In the genomic region with DNA sequence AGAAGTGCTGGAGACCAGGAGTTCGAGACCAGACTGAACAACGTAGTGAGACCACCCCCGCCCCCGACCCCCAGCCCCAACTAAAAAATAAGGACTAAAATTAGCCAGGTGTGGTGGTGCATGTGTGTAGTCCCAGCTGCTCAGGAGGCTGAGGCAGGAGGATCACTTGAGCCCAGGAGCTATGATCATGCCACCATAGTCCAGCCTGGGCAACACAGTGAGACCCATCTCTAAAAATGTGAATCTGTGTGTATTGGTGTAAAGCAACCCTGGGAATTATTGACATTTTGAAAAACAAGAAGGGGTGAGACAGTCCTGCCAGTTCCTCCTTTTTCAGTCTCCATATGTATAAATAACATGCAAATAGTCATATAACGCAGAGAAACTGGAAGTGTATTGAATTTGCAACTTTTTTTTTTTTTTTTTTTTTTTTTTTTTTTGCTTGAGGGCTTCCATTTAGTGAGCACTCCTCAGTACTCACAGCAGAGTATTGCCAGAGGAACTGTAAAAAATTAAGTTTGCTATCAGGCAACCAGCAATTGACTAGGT, we compare ENCODE assay signal across 11 cellular contexts. TPM values are rescaled to one million over a fixed set of nuclear protein-coding genes. Genes with fewer than 3 reads are reported as not detected.
DNase-seq lines count a peak whose midpoint lies in the region; ATAC-seq, FAIRE-seq and TF ChIP-seq lines count a peak whose summit lies in the region.
"Had no signal": no experiment of that assay in that cellular context is flagged by ENCODE, and none has a peak within 500 bp of the region (broad histone marks: within the 10 kb centered on the region; RNA-seq: fewer than 3 reads in every experiment).

No MANE protein-coding gene starts in this region.

- H3K27ac ChIP-seq in astrocyte (ENCODE audit: low read depth, low read length) (peak overlapping the region; percentile 84), liver (ENCODE audit: low read depth in 1 of 2, low read length in 2 of 2) (peak overlapping the region; percentile 57 to 58), thoracic aorta (peak overlapping the region; percentile 89 to 100)
- no peak overlapping the region for H3K27ac ChIP-seq in CD4-positive, alpha-beta T cell (ENCODE audit: low read depth, low read length)
- H3K27ac ChIP-seq: 22Rv1, neural progenitor cell had no signal

- H4K20me1 ChIP-seq in astrocyte (ENCODE audit: insufficient read depth, low read length): peaks cover 11% of the 10 kb centered on the region

- H3K27me3 Mint-ChIP-seq in astrocyte (ENCODE audit: low read depth, unreplicated experiment): no peaks in the 10 kb centered on the region
- H3K27me3 Mint-ChIP-seq in CD4-positive, alpha-beta T cell: no peaks in the 10 kb centered on the region

- H3K4me3 ChIP-seq in astrocyte (ENCODE audit: insufficient read depth, low read depth, low read length) (peak overlapping the region; percentile 30), liver (ENCODE audit: low read depth in 1 of 3, low read length in 3 of 3) (no peak overlapping the region), thoracic aorta (peak overlapping the region; percentile 46)
- H3K4me3 ChIP-seq: neural progenitor cell had no signal

- no peaks in the 10 kb centered on the region for H3K36me3 Mint-ChIP-seq in astrocyte (ENCODE audit: low read depth, unreplicated experiment)
- peaks cover 12% of the 10 kb centered on the region for H3K36me3 Mint-ChIP-seq in CD4-positive, alpha-beta T cell (ENCODE audit: low read depth)

- peaks cover 44% of the 10 kb centered on the region for H3K4me1 Mint-ChIP-seq in astrocyte (ENCODE audit: low read depth, unreplicated experiment)
- peaks cover 25% of the 10 kb centered on the region for H3K4me1 Mint-ChIP-seq in CD4-positive, alpha-beta T cell (ENCODE audit: low read depth)

- 95% methylated on average over 5 of the region's 5 CpGs for WGBS in liver

- CTCF ChIA-PET in CD4-positive, alpha-beta T cell (lab: Charles Lee): no interaction called here

- no peaks in the 10 kb centered on the region for H3K9me3 Mint-ChIP-seq in astrocyte (ENCODE audit: unreplicated experiment)
- peaks cover 1% of the 10 kb centered on the region for H3K9me3 Mint-ChIP-seq in CD4-positive, alpha-beta T cell

- H3K4me2 ChIP-seq in astrocyte (ENCODE audit: low read length): peak overlapping the region; percentile 59

- TF ChIP-seq CTCF in astrocyte (IDR thresholded peaks at IDR 0.05; ENCODE audit: insufficient read depth, low read depth, low read length) (no peak), liver (IDR thresholded peaks at IDR 0.05; ENCODE audit: low read depth, low read length, missing input control) (no peak), thoracic aorta (IDR thresholded peaks at IDR 0.05) (peak; percentile 11)
- TF ChIP-seq CTCF in CD4-positive, alpha-beta T cell (IDR thresholded peaks at IDR 0.05): no peak

- H2AFZ ChIP-seq in astrocyte (ENCODE audit: low read depth, low read length): no peak overlapping the region
- H2AFZ ChIP-seq: neural progenitor cell had no signal

- intact Hi-C loops in CD4-positive, alpha-beta T cell (cut with DNase I, micrococcal nuclease): no loop called here

- peak overlapping the region; percentile 95 for H3K27ac Mint-ChIP-seq in astrocyte (ENCODE audit: unreplicated experiment)
- H3K27ac Mint-ChIP-seq in CD4-positive, alpha-beta T cell: no peak overlapping the region
- H3K27ac Mint-ChIP-seq: neural progenitor cell had no signal

- H3K4me1 ChIP-seq in astrocyte (ENCODE audit: insufficient read depth, low read length): peaks cover 49% of the 10 kb centered on the region
- peaks cover 6 to 19% (median 9%) of the 10 kb centered on the region in 4 donors for H3K4me1 ChIP-seq in liver (ENCODE audit: control insufficient read depth in 4 of 4, insufficient read depth in 4 of 4, low read length in 3 of 4)
- peaks cover 27 to 41% of the 10 kb centered on the region in 2 donors for H3K4me1 ChIP-seq in thoracic aorta (ENCODE audit: control insufficient read depth in 1 of 2, low read depth in 2 of 2)

- peak; percentile 2 for ATAC-seq in thoracic aorta (ENCODE audit: insufficient number of reproducible peaks, low FRiP score, low read depth)
- ATAC-seq in GM21381 (IDR thresholded peaks at IDR 0.05; ENCODE audit: unreplicated experiment): no peak
- ATAC-seq in CD4-positive, alpha-beta T cell (ENCODE audit: poor library complexity): no peak

- peak overlapping the region; percentile 40 for H3K4me3 Mint-ChIP-seq in astrocyte (ENCODE audit: unreplicated experiment)
- no peak overlapping the region for H3K4me3 Mint-ChIP-seq in CD4-positive, alpha-beta T cell
- H3K4me3 Mint-ChIP-seq: neural progenitor cell had no signal

- POLR2A ChIA-PET in CD4-positive, alpha-beta T cell (lab: Charles Lee): no interaction called here

- H3K79me2 ChIP-seq in astrocyte (ENCODE audit: insufficient read depth, low read length): peaks cover 45% of the 10 kb centered on the region

- TF ChIP-seq RAD21 in liver (IDR thresholded peaks at IDR 0.05): no peak

- no peaks in the 10 kb centered on the region for H3K9me3 ChIP-seq in astrocyte (ENCODE audit: insufficient read depth, low read depth, low read length)
- no peaks in the 10 kb centered on the region for H3K9me3 ChIP-seq in liver (ENCODE audit: control insufficient read depth in 4 of 4, low read length in 3 of 4)
- no peaks in the 10 kb centered on the region for H3K9me3 ChIP-seq in thoracic aorta
- no peaks in the 10 kb centered on the region for H3K9me3 ChIP-seq in CD4-positive, alpha-beta T cell (ENCODE audit: control insufficient read depth, low read length)

- FAIRE-seq in astrocyte (lab: Jason Lieb, UNC) (no peak), frontal cortex (lab: Jason Lieb, UNC) (no peak)

- DNase-seq in NCI-H526 treated with DMSO at 0.1 percent for 48 hours (lab: John Stamatoyannopoulos, UW) (peak; percentile 51), NCI-H526 (lab: John Stamatoyannopoulos, UW) (no peak), astrocyte (ENCODE audit: low read depth) (no peak), thoracic aorta (ENCODE audit: low spot score) (no peak), frontal cortex (ENCODE audit: low spot score in 2 of 2) (no peak)
- no peak for DNase-seq in CD4-positive, alpha-beta T cell
- DNase-seq: NCI-H2081 treated with DMSO at 0.1 percent for 48 hours had no signal

- H3K9ac ChIP-seq in astrocyte (ENCODE audit: low read length) (peak overlapping the region; percentile 56), liver (ENCODE audit: low read depth in 1 of 2, low read length in 2 of 2) (no peak overlapping the region)
- H3K9ac ChIP-seq: neural progenitor cell had no signal

- no peaks in the 10 kb centered on the region for H3K36me3 ChIP-seq in astrocyte (ENCODE audit: insufficient read depth, low read length)
- H3K36me3 ChIP-seq in liver (ENCODE audit: control insufficient read depth in 4 of 4, insufficient read depth in 3 of 4, low read depth in 1 of 4, low read length in 3 of 4): no peaks in the 10 kb centered on the region
- no peaks in the 10 kb centered on the region for H3K36me3 ChIP-seq in thoracic aorta
- H3K36me3 ChIP-seq: neural progenitor cell had no signal

- H3K27me3 ChIP-seq in astrocyte (ENCODE audit: insufficient read depth, low read length) (no peaks in the 10 kb centered on the region), liver (ENCODE audit: control insufficient read depth in 4 of 4, insufficient read depth in 4 of 4, low read length in 3 of 4) (no peaks in the 10 kb centered on the region), thoracic aorta (replicated peaks; ENCODE audit: insufficient read depth) (no peaks in the 10 kb centered on the region)
- H3K27me3 ChIP-seq in CD4-positive, alpha-beta T cell (ENCODE audit: control insufficient read depth, insufficient read depth, low read length): no peaks in the 10 kb centered on the region
- H3K27me3 ChIP-seq: neural progenitor cell had no signal

TF ChIP-seq in liver, 16 proteins besides CTCF, POLR2A, EP300 and RAD21 (continues in another document):
- TF ChIP-seq HNF4A (conservative IDR thresholded peaks at IDR 0.05): no peak
- TF ChIP-seq, protein P1, sequence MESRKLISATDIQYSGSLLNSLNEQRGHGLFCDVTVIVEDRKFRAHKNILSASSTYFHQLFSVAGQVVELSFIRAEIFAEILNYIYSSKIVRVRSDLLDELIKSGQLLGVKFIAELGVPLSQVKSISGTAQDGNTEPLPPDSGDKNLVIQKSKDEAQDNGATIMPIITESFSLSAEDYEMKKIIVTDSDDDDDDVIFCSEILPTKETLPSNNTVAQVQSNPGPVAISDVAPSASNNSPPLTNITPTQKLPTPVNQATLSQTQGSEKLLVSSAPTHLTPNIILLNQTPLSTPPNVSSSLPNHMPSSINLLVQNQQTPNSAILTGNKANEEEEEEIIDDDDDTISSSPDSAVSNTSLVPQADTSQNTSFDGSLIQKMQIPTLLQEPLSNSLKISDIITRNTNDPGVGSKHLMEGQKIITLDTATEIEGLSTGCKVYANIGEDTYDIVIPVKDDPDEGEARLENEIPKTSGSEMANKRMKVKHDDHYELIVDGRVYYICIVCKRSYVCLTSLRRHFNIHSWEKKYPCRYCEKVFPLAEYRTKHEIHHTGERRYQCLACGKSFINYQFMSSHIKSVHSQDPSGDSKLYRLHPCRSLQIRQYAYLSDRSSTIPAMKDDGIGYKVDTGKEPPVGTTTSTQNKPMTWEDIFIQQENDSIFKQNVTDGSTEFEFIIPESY (IDR thresholded peaks at IDR 0.05): no peak
- no peak for TF ChIP-seq FOXA2 (IDR thresholded peaks at IDR 0.05)
- TF ChIP-seq, protein P2, sequence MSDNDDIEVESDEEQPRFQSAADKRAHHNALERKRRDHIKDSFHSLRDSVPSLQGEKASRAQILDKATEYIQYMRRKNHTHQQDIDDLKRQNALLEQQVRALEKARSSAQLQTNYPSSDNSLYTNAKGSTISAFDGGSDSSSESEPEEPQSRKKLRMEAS (IDR thresholded peaks at IDR 0.05): no peak
- no peak for TF ChIP-seq YY1 (IDR thresholded peaks at IDR 0.05)
- no peak for TF ChIP-seq NR2F2 (IDR thresholded peaks at IDR 0.05)
- no peak for TF ChIP-seq TAF1 (conservative IDR thresholded peaks at IDR 0.05)

RNA-seq across cellular contexts. Expression of a gene that starts 3.4 kb away (rescaled TPM):
- 2,575 and 2,956 TPM in 2 replicates for total RNA-seq in astrocyte
- total RNA-seq in liver: 100 to 1,000 TPM; 268 to 308 TPM
- polyA plus RNA-seq in liver: 100 to 1,000 TPM; 109 to 174 TPM
- total RNA-seq in thoracic aorta: 1,000 to 10,000 TPM; 1,541 to 1,574 TPM
- total RNA-seq in frontal cortex: 110 TPM
- total RNA-seq in CD4-positive, alpha-beta T cell: 10 to 100 TPM; 82.4 to 82.9 TPM

Comparison
In these comparisons a context has a peak if more than half of its experiments do, and no peak if none do; other contexts are left out.
1. H3K4me3 ChIP-seq: peak in astrocyte (single experiment) and thoracic aorta (single experiment); none in liver (0 of 3).